19 cellular contexts compared by ENCODE assay signal in genomic region chr15:96804754-96805153, GRCh38.
"Had no signal": no experiment of that assay in that cellular context is flagged by ENCODE, and none has a peak within 500 bp of the region (broad histone marks: within the 10 kb centered on the region; RNA-seq: fewer than 3 reads in every experiment).

No MANE protein-coding gene starts in this region.

- DNase-seq: dermis blood vessel endothelial cell; effector CD4-positive, alpha-beta T cell; heart left ventricle; hippocampal formation; mammary epithelial cell; naive thymus-derived CD4-positive, alpha-beta T cell; nephron progenitor cell; right lobe of liver; stimulated activated CD4-positive, alpha-beta T cell treated with anti-CD3 and anti-CD28 coated beads, Interleukin-4, amount 100 ng/mL, for 1 hour; testis; upper lobe of right lung had no signal

- ATAC-seq: esophagus mucosa; heart left ventricle; left lobe of liver; naive thymus-derived CD4-positive, alpha-beta T cell; right lobe of liver; stimulated activated memory B cell treated with anti-CD40 and anti-IgM and Interleukin-4, amounts not matched to agents 10 μg/mL and 1 μg/mL and 100 μg/mL, for 72 hours; upper lobe of right lung had no signal

- FAIRE-seq: colon, endometrium, frontal cortex had no signal

- H3K36me3 ChIP-seq: heart left ventricle, right lobe of liver, tibial nerve, upper lobe of right lung, vagina had no signal

- H3K27ac ChIP-seq: heart left ventricle, right lobe of liver, testis, tibial nerve, upper lobe of right lung, vagina had no signal

- H3K27me3 ChIP-seq: right lobe of liver, testis, tibial nerve, vagina had no signal

- H3K4me1 ChIP-seq: heart left ventricle, right lobe of liver, testis, tibial nerve, upper lobe of right lung, vagina had no signal

- H3K4me3 ChIP-seq: heart left ventricle, right lobe of liver, testis, tibial nerve, upper lobe of right lung, vagina had no signal

- H3K9me3 ChIP-seq: heart left ventricle, right lobe of liver, testis, tibial nerve, upper lobe of right lung, vagina had no signal
